In the genomic region with DNA sequence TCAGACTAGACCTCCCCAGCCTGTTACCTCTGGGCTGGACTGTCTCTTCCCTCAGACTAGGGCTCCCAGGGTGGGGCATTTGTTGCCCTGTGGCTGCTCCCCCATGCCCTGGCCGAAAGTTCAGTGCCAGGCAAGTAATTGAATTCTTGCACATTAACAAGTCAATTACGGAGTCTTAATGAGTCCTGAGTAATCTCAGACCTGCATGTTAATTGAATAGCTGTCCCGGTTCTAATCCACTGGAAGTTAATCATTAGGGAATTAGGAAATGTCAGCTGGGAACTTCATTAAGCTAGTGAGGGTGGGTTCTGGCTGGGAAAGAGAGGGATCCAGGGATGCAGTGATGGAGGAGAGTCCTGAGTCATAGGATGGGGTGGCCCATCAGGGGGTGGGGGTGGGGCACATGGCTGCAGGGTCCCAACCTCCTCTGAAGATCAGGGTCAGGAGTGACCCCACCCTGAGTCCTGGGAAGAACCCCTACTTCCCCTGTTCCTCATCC, we compare ENCODE assay signal across 27 cellular contexts. TPM values are rescaled to one million over a fixed set of nuclear protein-coding genes. Genes with fewer than 3 reads are reported as not detected.
"Had no signal": no experiment of that assay in that cellular context is flagged by ENCODE, and none has a peak within 500 bp of the region (broad histone marks: within the 10 kb centered on the region; RNA-seq: fewer than 3 reads in every experiment).

No MANE protein-coding gene starts in this region.

- DNase-seq: activated B cell treated with CpG ODN at 0.5 μM for 24 hours; activated CD4-positive, alpha-beta memory T cell treated with anti-CD3 and anti-CD28 coated beads for 36 hours; activated CD4-positive, alpha-beta T cell treated with anti-CD3 and anti-CD28 coated beads for 1 hour; activated CD4-positive, alpha-beta T cell treated with anti-CD3 and anti-CD28 coated beads, Interleukin-2, amount 10 ng/mL, durations not matched to agents 7 days and 5 days; activated gamma-delta T cell; activated naive CD4-positive, alpha-beta T cell treated with anti-CD3 and anti-CD28 coated beads, Interleukin-2, amount 10 ng/mL, durations not matched to agents 7 days and 5 days; activated naive CD8-positive, alpha-beta T cell treated with anti-CD3 and anti-CD28 coated beads for 36 hours; activated T-cell treated with anti-CD3 and anti-CD28 coated beads, Interleukin-2, amount 50 U/mL, for 48 hours; brain microvascular endothelial cell; MG63; MV-4-11; NCI-H1092 treated with DMSO at 0.1 percent for 48 hours; NCI-H1417 treated with DMSO at 0.1 percent for 48 hours; NCI-H1694; NCI-H2029 treated with DMSO at 0.1 percent for 48 hours; NCI-H345; NCI-H510A; NCI-H526 treated with DMSO at 0.1 percent for 48 hours; SHP77; T-cell; T-helper 2 cell; T1000 had no signal

- H3K4me1 ChIP-seq: Peyer's patch, SJSA1 had no signal

- H3K27me3 ChIP-seq: brain microvascular endothelial cell, cardiac muscle cell, Peyer's patch had no signal

- H3K9me3 Mint-ChIP-seq: activated CD4-positive, alpha-beta memory T cell treated with anti-CD3 and anti-CD28 coated beads for 36 hours; activated CD4-positive, alpha-beta T cell treated with anti-CD3 and anti-CD28 coated beads, Interleukin-2, amount 10 ng/mL, durations not matched to agents 7 days and 5 days; activated naive CD4-positive, alpha-beta T cell treated with anti-CD3 and anti-CD28 coated beads, Interleukin-2, amount 10 ng/mL, durations not matched to agents 7 days and 5 days; activated naive CD8-positive, alpha-beta T cell treated with anti-CD3 and anti-CD28 coated beads for 36 hours; activated T-helper 17 cell treated with anti-CD3 and anti-CD28 coated beads, Interleukin-2, amount 50 U/mL, for 72 hours; T-cell had no signal

- ATAC-seq: activated T-helper 17 cell treated with anti-CD3 and anti-CD28 coated beads, Interleukin-2, amount 50 U/mL, for 72 hours; T-cell had no signal

- H3K36me3 ChIP-seq: brain microvascular endothelial cell, cardiac muscle cell, MG63, Peyer's patch, SJSA1 had no signal

- H3K9ac ChIP-seq: KMS-11 had no signal

- H3K4me1 Mint-ChIP-seq: activated B cell treated with CpG ODN at 0.5 μM for 24 hours; activated CD4-positive, alpha-beta T cell treated with anti-CD3 and anti-CD28 coated beads, Interleukin-2, amount 10 ng/mL, durations not matched to agents 7 days and 5 days; activated naive CD4-positive, alpha-beta T cell treated with anti-CD3 and anti-CD28 coated beads, Interleukin-2, amount 10 ng/mL, durations not matched to agents 7 days and 5 days; activated naive CD8-positive, alpha-beta T cell treated with anti-CD3 and anti-CD28 coated beads for 36 hours; activated T-helper 17 cell treated with anti-CD3 and anti-CD28 coated beads, Interleukin-2, amount 50 U/mL, for 72 hours; T-cell had no signal

- H3K4me2 ChIP-seq: KMS-11 had no signal

- H3K4me3 ChIP-seq: cardiac muscle cell, MG63, Peyer's patch, SJSA1 had no signal

- H3K27ac ChIP-seq: brain microvascular endothelial cell, cardiac muscle cell, KMS-11, Peyer's patch, SJSA1 had no signal

- H3K9me3 ChIP-seq: MG63 had no signal

- H3K36me3 Mint-ChIP-seq: activated CD4-positive, alpha-beta memory T cell treated with anti-CD3 and anti-CD28 coated beads for 36 hours; activated naive CD4-positive, alpha-beta T cell treated with anti-CD3 and anti-CD28 coated beads, Interleukin-2, amount 10 ng/mL, durations not matched to agents 7 days and 5 days; activated naive CD8-positive, alpha-beta T cell treated with anti-CD3 and anti-CD28 coated beads for 36 hours; T-cell had no signal

- H3K4me3 Mint-ChIP-seq: activated B cell treated with CpG ODN at 0.5 μM for 24 hours; activated CD4-positive, alpha-beta memory T cell treated with anti-CD3 and anti-CD28 coated beads for 36 hours; activated CD4-positive, alpha-beta T cell treated with anti-CD3 and anti-CD28 coated beads, Interleukin-2, amount 10 ng/mL, durations not matched to agents 7 days and 5 days; activated naive CD4-positive, alpha-beta T cell treated with anti-CD3 and anti-CD28 coated beads, Interleukin-2, amount 10 ng/mL, durations not matched to agents 7 days and 5 days; activated naive CD8-positive, alpha-beta T cell treated with anti-CD3 and anti-CD28 coated beads for 36 hours; activated T-helper 17 cell treated with anti-CD3 and anti-CD28 coated beads, Interleukin-2, amount 50 U/mL, for 72 hours; T-cell had no signal

- H3K27ac Mint-ChIP-seq: activated B cell treated with CpG ODN at 0.5 μM for 24 hours; activated CD4-positive, alpha-beta memory T cell treated with anti-CD3 and anti-CD28 coated beads for 36 hours; activated CD4-positive, alpha-beta T cell treated with anti-CD3 and anti-CD28 coated beads, Interleukin-2, amount 10 ng/mL, durations not matched to agents 7 days and 5 days; activated naive CD4-positive, alpha-beta T cell treated with anti-CD3 and anti-CD28 coated beads, Interleukin-2, amount 10 ng/mL, durations not matched to agents 7 days and 5 days; activated naive CD8-positive, alpha-beta T cell treated with anti-CD3 and anti-CD28 coated beads for 36 hours; activated T-helper 17 cell treated with anti-CD3 and anti-CD28 coated beads, Interleukin-2, amount 50 U/mL, for 72 hours; T-cell had no signal

RNA-seq across cellular contexts. Expression of gene CSF3R, which starts 47.1 kb away (rescaled TPM):
- total RNA-seq: activated B cell treated with CpG ODN at 0.5 μM for 24 hours; activated CD4-positive, alpha-beta memory T cell treated with anti-CD3 and anti-CD28 coated beads for 36 hours; SJSA1 had no signal
